In the genomic region with DNA sequence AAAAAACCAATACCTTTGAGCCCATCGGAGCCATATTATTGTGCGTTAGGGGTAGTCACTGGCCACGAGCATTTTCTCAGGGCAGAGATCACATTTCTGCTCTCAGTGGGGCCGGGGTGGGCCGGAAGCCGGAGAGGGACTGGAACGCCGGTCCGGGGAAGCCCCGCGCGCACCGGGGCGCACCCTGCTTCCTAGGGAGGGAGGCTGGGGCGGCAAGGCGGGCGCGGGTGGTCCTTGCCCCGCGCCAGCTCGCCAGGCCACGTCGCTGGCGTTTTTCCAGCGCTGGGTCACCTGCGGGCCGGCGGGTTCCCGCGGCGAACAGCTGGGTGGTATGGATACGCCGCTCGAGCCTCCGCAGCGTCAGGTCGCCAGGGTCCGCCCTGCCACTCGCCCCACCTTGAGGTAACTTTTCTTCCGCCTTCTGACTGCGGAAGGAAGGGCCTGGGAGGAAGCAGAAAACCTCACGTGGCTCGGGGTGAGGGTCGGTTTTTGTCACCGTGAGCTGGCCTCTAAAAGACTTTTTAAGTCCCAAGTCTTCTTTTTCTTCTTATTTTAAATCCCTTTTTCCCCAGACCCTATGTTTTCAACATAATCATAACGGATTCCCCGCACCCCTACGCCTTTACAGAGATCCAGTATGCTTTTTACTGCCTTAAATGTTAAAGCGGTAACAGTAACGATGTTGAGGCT, we compare ENCODE assay signal across 8 cellular contexts. TPM values are rescaled to one million over a fixed set of nuclear protein-coding genes. Genes with fewer than 3 reads are reported as not detected.
DNase-seq lines count a peak whose midpoint lies in the region; FAIRE-seq and TF ChIP-seq lines count a peak whose summit lies in the region.

No MANE protein-coding gene starts in this region.

- peaks cover 27% of the 10 kb centered on the region for H3K4me1 Mint-ChIP-seq in T-helper 1 cell treated with Interleukin-12 subunit alpha and Interleukin-12 subunit beta and Interleukin-4 antibody, amounts not matched to agents 30 μg/mL and 1 μg/mL, for 36 hours (ENCODE audit: low read depth)
- peaks cover 48 to 49% of the 10 kb centered on the region in 2 donors for H3K4me1 Mint-ChIP-seq in immature natural killer cell

- H3K4me3 Mint-ChIP-seq in T-helper 1 cell treated with Interleukin-12 subunit alpha and Interleukin-12 subunit beta and Interleukin-4 antibody, amounts not matched to agents 30 μg/mL and 1 μg/mL, for 36 hours, result peak overlapping the region; percentile 91
- peak overlapping the region; percentile 90 to 98 (median 97) for H3K4me3 Mint-ChIP-seq in immature natural killer cell

- H3K36me3 Mint-ChIP-seq in T-helper 1 cell treated with Interleukin-12 subunit alpha and Interleukin-12 subunit beta and Interleukin-4 antibody, amounts not matched to agents 30 μg/mL and 1 μg/mL, for 36 hours (ENCODE audit: low read depth), result peaks cover 25% of the 10 kb centered on the region
- H3K36me3 Mint-ChIP-seq in immature natural killer cell, result peaks cover 10 to 20% (median 11%) of the 10 kb centered on the region in 3 donors

- H3K27ac Mint-ChIP-seq in T-helper 1 cell treated with Interleukin-12 subunit alpha and Interleukin-12 subunit beta and Interleukin-4 antibody, amounts not matched to agents 30 μg/mL and 1 μg/mL, for 36 hours, result peak overlapping the region; percentile 99
- peak overlapping the region; percentile 98 to 100 (median 99) for H3K27ac Mint-ChIP-seq in immature natural killer cell

- H3K9me3 Mint-ChIP-seq in T-helper 1 cell treated with Interleukin-12 subunit alpha and Interleukin-12 subunit beta and Interleukin-4 antibody, amounts not matched to agents 30 μg/mL and 1 μg/mL, for 36 hours, result no peaks in the 10 kb centered on the region
- H3K9me3 Mint-ChIP-seq in immature natural killer cell, result no peaks in the 10 kb centered on the region

- in situ Hi-C loops in astrocyte of the cerebellum (cut with HindIII; ENCODE audit: low sequenced_read_pairs), result no loop called here

- H3K27me3 Mint-ChIP-seq in T-helper 1 cell treated with Interleukin-12 subunit alpha and Interleukin-12 subunit beta and Interleukin-4 antibody, amounts not matched to agents 30 μg/mL and 1 μg/mL, for 36 hours (ENCODE audit: low read depth), result peaks cover 6% of the 10 kb centered on the region
- peaks cover 17 to 35% (median 34%) of the 10 kb centered on the region in 3 donors for H3K27me3 Mint-ChIP-seq in immature natural killer cell (ENCODE audit: low read depth in 3 of 3)

- no peak for TF ChIP-seq CTCF in GM20000 (IDR thresholded peaks at IDR 0.05; ENCODE audit: extremely low read depth, missing control alignments)
- no peak for TF ChIP-seq CTCF in astrocyte of the cerebellum (IDR thresholded peaks at IDR 0.05; ENCODE audit: low read depth, low read length, missing control alignments)

- H3K4me3 ChIP-seq in astrocyte of the cerebellum (ENCODE audit: low read depth, low read length), result peak overlapping the region; percentile 50

- FAIRE-seq in HTR-8/SVneo (lab: Jason Lieb, UNC), result no peak

- DNase-seq in COR-L47 (lab: John Stamatoyannopoulos, UW) (peak; percentile 21), GM20000 (ENCODE audit: low spot score) (peak; percentile 78), HTR-8/SVneo (ENCODE audit: insufficient read length, low spot score) (peak; percentile 51), astrocyte of the cerebellum (ENCODE audit: low read depth) (no peak), immature natural killer cell (peak; percentile 78 to 81 (median 80)), HK-2 (ENCODE audit: unreplicated experiment) (no peak)
- DNase-seq in stimulated activated CD4-positive, alpha-beta T cell treated with anti-CD3 and anti-CD28 coated beads, Interleukin-15, amount 100 ng/mL, for 1 hour (ENCODE audit: low read depth in 1 of 2, low spot score in 1 of 2), result peak; percentile 62 to 72

RNA-seq across cellular contexts. Expression of a gene that starts 2.7 kb away (rescaled TPM):
- over 10,000 TPM in 1 of 3 donors, 1,000 to 10,000 TPM in 2; 4,920 to 10,209 (median 5,498) TPM for polyA plus RNA-seq in immature natural killer cell

Comparison
In these comparisons a context has a peak if more than half of its experiments do, and no peak if none do; other contexts are left out.
1. DNase-seq: peak in COR-L47 (single experiment), GM20000 (single experiment), HTR-8/SVneo (single experiment), immature natural killer cell (3 of 3) and stimulated activated CD4-positive, alpha-beta T cell treated with anti-CD3 and anti-CD28 coated beads, Interleukin-15, amount 100 ng/mL, for 1 hour (2 of 2); none in astrocyte of the cerebellum (single experiment) and HK-2 (single experiment).